ENCODE assay signal across 20 cellular contexts in the genomic region with DNA sequence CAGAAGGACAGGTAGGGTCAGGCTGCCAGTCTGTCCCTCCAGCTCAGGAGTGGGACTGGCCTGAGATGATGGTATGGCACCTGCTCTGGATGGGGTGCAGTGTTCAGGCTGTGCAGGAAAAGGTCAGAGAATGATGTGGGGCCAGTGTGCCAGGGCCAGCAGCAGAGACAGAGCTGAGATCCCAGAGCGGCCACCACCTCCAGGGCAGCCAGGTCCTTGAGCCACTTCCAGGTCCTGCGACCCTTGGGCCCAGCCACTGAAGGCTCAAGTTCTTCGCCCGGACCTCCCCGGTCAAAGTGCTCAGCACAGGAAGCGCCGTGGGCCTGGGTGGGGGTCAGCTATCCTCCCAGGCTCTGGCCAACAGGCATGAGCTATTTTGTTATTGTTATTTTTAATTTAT. TPM values are rescaled to one million over a fixed set of nuclear protein-coding genes. Genes with fewer than 3 reads are reported as not detected.
DNase-seq lines count a peak whose midpoint lies in the region; ATAC-seq and TF ChIP-seq lines count a peak whose summit lies in the region.
"Had no signal": no experiment of that assay in that cellular context is flagged by ENCODE, and none has a peak within 500 bp of the region (broad histone marks: within the 10 kb centered on the region; RNA-seq: fewer than 3 reads in every experiment).

No MANE protein-coding gene starts in this region.

- WGBS in heart right ventricle, 2 donors = 87 to 97% methylated on average over 7 of the region's 7 CpGs

- peak overlapping the region; percentile 20 for H3K27ac Mint-ChIP-seq in dendritic cell treated with granulocyte-macrophage colony-stimulating factor and Interleukin-4, amounts not matched to agents 40 ng/mL and 50 ng/mL, for 4 days
- no peak overlapping the region for H3K27ac Mint-ChIP-seq in osteocyte (ENCODE audit: unreplicated experiment)
- H3K27ac Mint-ChIP-seq in CD8-positive, alpha-beta memory T cell = no peak overlapping the region

- no peaks in the 10 kb centered on the region for H3K9me3 Mint-ChIP-seq in dendritic cell treated with granulocyte-macrophage colony-stimulating factor and Interleukin-4, amounts not matched to agents 40 ng/mL and 50 ng/mL, for 4 days
- H3K9me3 Mint-ChIP-seq in osteocyte (ENCODE audit: unreplicated experiment) = no peaks in the 10 kb centered on the region
- no peaks in the 10 kb centered on the region for H3K9me3 Mint-ChIP-seq in CD8-positive, alpha-beta memory T cell

- no peaks in the 10 kb centered on the region for H3K36me3 Mint-ChIP-seq in dendritic cell treated with granulocyte-macrophage colony-stimulating factor and Interleukin-4, amounts not matched to agents 40 ng/mL and 50 ng/mL, for 4 days (ENCODE audit: low read depth)
- no peaks in the 10 kb centered on the region for H3K36me3 Mint-ChIP-seq in osteocyte (ENCODE audit: unreplicated experiment)
- H3K36me3 Mint-ChIP-seq in CD8-positive, alpha-beta memory T cell = no peaks in the 10 kb centered on the region

- H3K27me3 ChIP-seq in heart right ventricle = peaks cover 0 to 10% (median 0%) of the 10 kb centered on the region in 7 donors
- H3K27me3 ChIP-seq in CD8-positive, alpha-beta memory T cell (ENCODE audit: insufficient read depth, low read length, poor library complexity, severe bottlenecking) = no peaks in the 10 kb centered on the region

- POLR2A ChIA-PET in CD8-positive, alpha-beta memory T cell (lab: Charles Lee) = no interaction called here

- intact Hi-C loops in heart right ventricle (cut with DNase I) = no loop called here
- intact Hi-C loops in left cardiac atrium (cut with DNase I) = no loop called here
- intact Hi-C loops in dendritic cell treated with granulocyte-macrophage colony-stimulating factor and Interleukin-4, amounts not matched to agents 40 ng/mL and 50 ng/mL, for 4 days (cut with micrococcal nuclease) = no loop called here

- CTCF ChIA-PET in CD8-positive, alpha-beta memory T cell (lab: Charles Lee) = no interaction called here

- H3K36me3 ChIP-seq in heart right ventricle = no peaks in the 10 kb centered on the region
- no peaks in the 10 kb centered on the region for H3K36me3 ChIP-seq in CD8-positive, alpha-beta memory T cell (ENCODE audit: insufficient read depth, low read length)
- H3K36me3 ChIP-seq: BLaER1 had no signal

- H3K4me3 ChIP-seq in heart right ventricle = no peak overlapping the region
- no peak overlapping the region for H3K4me3 ChIP-seq in CD8-positive, alpha-beta memory T cell (ENCODE audit: low read length)
- H3K4me3 ChIP-seq: BLaER1, GM12878, GM23248 had no signal

- H3K4me1 Mint-ChIP-seq in dendritic cell treated with granulocyte-macrophage colony-stimulating factor and Interleukin-4, amounts not matched to agents 40 ng/mL and 50 ng/mL, for 4 days (ENCODE audit: low read depth) = peaks cover 39% of the 10 kb centered on the region
- peaks cover 46% of the 10 kb centered on the region for H3K4me1 Mint-ChIP-seq in osteocyte (ENCODE audit: unreplicated experiment)
- H3K4me1 Mint-ChIP-seq in CD8-positive, alpha-beta memory T cell = no peaks in the 10 kb centered on the region

- H3K9me3 ChIP-seq in heart right ventricle = no peaks in the 10 kb centered on the region
- no peaks in the 10 kb centered on the region for H3K9me3 ChIP-seq in CD8-positive, alpha-beta memory T cell (ENCODE audit: low read length)
- H3K9me3 ChIP-seq: BLaER1 had no signal

- peak overlapping the region; percentile 16 to 97 (median 52) for H3K27ac ChIP-seq in heart right ventricle
- no peak overlapping the region for H3K27ac ChIP-seq in CD8-positive, alpha-beta memory T cell (ENCODE audit: low read depth, low read length)
- H3K27ac ChIP-seq: BLaER1, GM23248 had no signal

- H3K4me1 ChIP-seq in heart right ventricle = peaks cover 20 to 74% (median 40%) of the 10 kb centered on the region in 9 donors
- no peaks in the 10 kb centered on the region for H3K4me1 ChIP-seq in CD8-positive, alpha-beta memory T cell (ENCODE audit: insufficient read depth, low read length)

- peaks cover 26% of the 10 kb centered on the region for H3K27me3 Mint-ChIP-seq in dendritic cell treated with granulocyte-macrophage colony-stimulating factor and Interleukin-4, amounts not matched to agents 40 ng/mL and 50 ng/mL, for 4 days
- H3K27me3 Mint-ChIP-seq in osteocyte (ENCODE audit: unreplicated experiment) = no peaks in the 10 kb centered on the region
- H3K27me3 Mint-ChIP-seq in CD8-positive, alpha-beta memory T cell = peaks cover 14 to 32% of the 10 kb centered on the region in 2 donors

- no peak overlapping the region for H3K4me3 Mint-ChIP-seq in dendritic cell treated with granulocyte-macrophage colony-stimulating factor and Interleukin-4, amounts not matched to agents 40 ng/mL and 50 ng/mL, for 4 days
- H3K4me3 Mint-ChIP-seq in osteocyte (ENCODE audit: unreplicated experiment) = no peak overlapping the region
- no peak overlapping the region for H3K4me3 Mint-ChIP-seq in CD8-positive, alpha-beta memory T cell

- no peak for TF ChIP-seq CTCF in heart right ventricle (IDR thresholded peaks at IDR 0.05)
- TF ChIP-seq CTCF in osteocyte (IDR thresholded peaks at IDR 0.05) = no peak

- DNase-seq in heart right ventricle = no peak
- no peak for DNase-seq in left cardiac atrium
- peak; percentile 73 for DNase-seq in osteocyte (ENCODE audit: extremely low spot score, unreplicated experiment)
- DNase-seq in ureter (ENCODE audit: low spot score) = peak; percentile 33
- DNase-seq in CD8-positive, alpha-beta memory T cell = no peak
- DNase-seq in NOMO-1 (lab: John Stamatoyannopoulos, UW; ENCODE audit: unreplicated experiment in 2 of 2) = no peak
- DNase-seq: GDM1; GM23248; KBM-7; MV-4-11; NCI-H1436; NCI-H2029; NCI-H2171 treated with DMSO at 0.1 percent for 48 hours; NCI-H446 treated with DMSO at 0.1 percent for 48 hours; NK-92 treated with Interleukin-12 subunit alpha and Interleukin-12 subunit beta, amount 100 ng/mL, for 24 hours; OCI-M1 had no signal

- ATAC-seq in heart right ventricle (no peak), left cardiac atrium (no peak), HG03039 (IDR thresholded peaks at IDR 0.05; ENCODE audit: unreplicated experiment) (no peak)
- ATAC-seq: GM12878 had no signal

RNA-seq across cellular contexts. Expression of a gene that starts 12.1 kb away (rescaled TPM):
- total RNA-seq in heart right ventricle (1 to 10 TPM; 1.6 to 6.8 (median 2.4) TPM), left cardiac atrium (1 to 10 TPM; 3.0 to 5.9 TPM), osteocyte (178 and 204 TPM in 2 replicates), ureter (16.0 TPM)
- 1 to 10 TPM; 1.7 to 2.0 TPM for polyA plus RNA-seq in heart right ventricle
- total RNA-seq in CD8-positive, alpha-beta memory T cell = 1 to 10 TPM; 5.3 to 6.4 TPM
- polyA plus RNA-seq in CD8-positive, alpha-beta memory T cell = 1.0 TPM

Comparison
In these comparisons a context has a peak if more than half of its experiments do, and no peak if none do; other contexts are left out.
1. DNase-seq: peak in osteocyte (single experiment) and ureter (single experiment); none in heart right ventricle (0 of 2), left cardiac atrium (single experiment), CD8-positive, alpha-beta memory T cell (0 of 5) and NOMO-1 (0 of 2).
2. RNA of a gene that starts 12.1 kb away (total RNA-seq): 178 to 204 TPM in osteocyte; 16.0 TPM in ureter (single experiment), 5.3 to 6.4 TPM in CD8-positive, alpha-beta memory T cell, 3.0 to 5.9 TPM in left cardiac atrium and 1.6 to 6.8 TPM in heart right ventricle; every median in the first group is over 10 times any median in the second.